ENCODE assay signal across 8 cellular contexts in the genomic region with DNA sequence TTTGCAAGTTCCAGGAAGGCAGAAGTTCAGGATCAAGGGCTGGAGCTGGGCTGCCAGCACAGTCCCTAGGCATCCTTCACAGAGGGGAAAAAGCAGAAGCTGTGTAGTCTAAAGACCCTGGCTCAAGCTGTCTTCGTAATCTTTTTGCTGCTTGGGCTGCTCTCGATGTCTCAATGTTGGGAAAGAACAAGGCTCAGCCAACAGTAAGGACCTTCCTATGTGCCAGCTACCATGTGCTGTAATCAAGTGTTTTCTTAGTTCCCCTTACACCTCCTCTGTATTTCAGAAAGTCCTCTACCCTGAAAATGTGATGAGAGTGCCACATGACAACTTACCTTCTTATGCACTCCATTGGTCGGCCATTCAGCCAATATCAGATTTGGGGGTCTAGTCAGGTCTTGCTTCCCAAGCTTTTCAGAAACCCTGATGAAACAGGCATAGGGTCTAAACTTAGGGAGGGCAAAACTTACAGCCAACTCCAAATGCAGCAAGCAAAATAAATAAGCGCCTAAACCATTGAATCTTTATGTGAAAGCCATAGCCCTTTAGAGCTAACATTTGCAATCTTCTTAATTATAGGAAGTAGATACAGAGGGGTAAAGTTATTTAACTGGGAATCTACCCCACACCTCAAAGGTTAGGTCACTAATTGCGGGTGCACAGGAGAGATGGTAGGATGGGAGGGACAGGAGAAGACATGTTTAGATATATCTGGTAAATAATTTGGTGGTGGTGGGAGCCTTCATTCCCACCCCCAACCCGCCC. TPM values are rescaled to one million over a fixed set of nuclear protein-coding genes. Genes with fewer than 3 reads are reported as not detected.
DNase-seq lines count a peak whose midpoint lies in the region; ATAC-seq, FAIRE-seq and TF ChIP-seq lines count a peak whose summit lies in the region.

No MANE protein-coding gene starts in this region.

- H3K36me3 Mint-ChIP-seq in brain (peaks cover 27% of the 10 kb centered on the region), neural crest cell (ENCODE audit: low read depth) (peaks cover 6% of the 10 kb centered on the region)

- no peak for TF ChIP-seq CTCF in AG04449 (IDR thresholded peaks at IDR 0.05; ENCODE audit: insufficient read depth, low read length, missing control alignments)
- TF ChIP-seq CTCF in brain (conservative IDR thresholded peaks at IDR 0.05): no peak
- no peak for TF ChIP-seq CTCF in neural crest cell (conservative IDR thresholded peaks at IDR 0.05)

- H3K27me3 Mint-ChIP-seq in brain (peaks cover 7% of the 10 kb centered on the region), neural crest cell (ENCODE audit: low read depth) (no peaks in the 10 kb centered on the region)

- FAIRE-seq in urothelium cell line (lab: Jason Lieb, UNC): no peak

- H3K4me1 Mint-ChIP-seq in brain (peaks cover 39% of the 10 kb centered on the region), neural crest cell (peaks cover 32% of the 10 kb centered on the region)

- CTCF ChIA-PET in AG04449 (lab: Yijun Ruan, JAX): interaction anchor here (1.0 to 2.1 kb wide), 4 partner anchors 10 to 65 kb away, joined by 3 to 10 read pairs (median 4); no protein-coding TSS in a partner anchor

- H3K4me3 ChIP-seq in AG04449 (ENCODE audit: low read depth, low read length): peak overlapping the region; percentile 65

- DNase-seq in AG04449 (ENCODE audit: low read depth, low spot score) (no peak), Kasumi-1 (lab: John Stamatoyannopoulos, UW) (peak; percentile 88 to 91), neural crest cell (ENCODE audit: low read depth, low spot score) (no peak), iPS-NIHi7 (ENCODE audit: extremely low spot score) (no peak), urothelium cell line (ENCODE audit: low spot score) (no peak)

- peak overlapping the region; percentile 86 to 97 (median 97) for H3K4me3 Mint-ChIP-seq in brain
- H3K4me3 Mint-ChIP-seq in neural crest cell: peak overlapping the region; percentile 87

- peak overlapping the region in 3 of 5 experiments; percentile 35 to 90 (median 70) for H3K27ac Mint-ChIP-seq in brain
- H3K27ac Mint-ChIP-seq in neural crest cell (ENCODE audit: unreplicated experiment): no peak overlapping the region

- peaks cover 0 to 10% (median 4%) of the 10 kb centered on the region in 5 experiments for H3K9me3 Mint-ChIP-seq in brain
- no peaks in the 10 kb centered on the region for H3K9me3 Mint-ChIP-seq in neural crest cell

- ATAC-seq in GM18858 (IDR thresholded peaks at IDR 0.05; ENCODE audit: unreplicated experiment) (peak; percentile 16), GM18519 (IDR thresholded peaks at IDR 0.05; ENCODE audit: low FRiP score, unreplicated experiment) (no peak)

- POLR2A ChIA-PET in AG04449 (lab: Yijun Ruan, JAX): interaction anchor here (0.6 kb wide), 1 partner anchor 693 kb away, joined by 3 read pairs; the partner anchor contains the start of gene ITPR1

RNA-seq across cellular contexts. Expression of gene EDEM1, which starts 1.2 kb away (rescaled TPM):
- 1.4 TPM for polyA plus RNA-seq in brain (ENCODE audit: insufficient read depth, low read depth, low replicate concordance)
- total RNA-seq in neural crest cell: 19.7 and 21.2 TPM in 2 replicates

Comparison
In these comparisons a context has a peak if more than half of its experiments do, and no peak if none do; other contexts are left out.
1. DNase-seq: peak in Kasumi-1 (2 of 2); none in AG04449 (single experiment), neural crest cell (single experiment), iPS-NIHi7 (single experiment) and urothelium cell line (single experiment).